26 cellular contexts compared by ENCODE assay signal in genomic region chr14:34208532-34208931, GRCh38.
"Had no signal": no experiment of that assay in that cellular context is flagged by ENCODE, and none has a peak within 500 bp of the region (broad histone marks: within the 10 kb centered on the region; RNA-seq: fewer than 3 reads in every experiment).

No MANE protein-coding gene starts in this region.

- ATAC-seq: esophagus mucosa, gastrocnemius medialis, heart right ventricle, left cardiac atrium, left lung, left ventricle myocardium superior, lower lobe of right lung, mucosa of descending colon had no signal

- H3K4me3 Mint-ChIP-seq: dendritic cell treated with granulocyte-macrophage colony-stimulating factor and Interleukin-4, amounts not matched to agents 40 ng/mL and 50 ng/mL, for 4 days; mesothelial cell of epicardium; naive B cell had no signal

- H3K27ac ChIP-seq: colonic mucosa, epithelial cell of prostate, esophagus squamous epithelium, gastrocnemius medialis, heart right ventricle, left lung, lower lobe of right lung had no signal

- H3K27me3 ChIP-seq: colonic mucosa, gastrocnemius medialis, heart right ventricle, left lung had no signal

- H3K4me1 Mint-ChIP-seq: mesothelial cell of epicardium, naive B cell had no signal

- H3K27ac Mint-ChIP-seq: dendritic cell treated with granulocyte-macrophage colony-stimulating factor and Interleukin-4, amounts not matched to agents 40 ng/mL and 50 ng/mL, for 4 days; mesothelial cell of epicardium; naive B cell had no signal

- DNase-seq: colonic mucosa; cortex of kidney; effector memory CD4-positive, alpha-beta T cell; erythroblast; esophagus squamous epithelium; foreskin fibroblast; foreskin melanocyte; gastrocnemius medialis; glutamatergic neuron; head of caudate nucleus; heart right ventricle; hippocampal formation; left cardiac atrium; left lung; left ventricle myocardium superior; lower lobe of right lung; mesenchymal stem cell; mucosa of descending colon; naive B cell had no signal

- H3K9me3 ChIP-seq: colonic mucosa, esophagus squamous epithelium, gastrocnemius medialis, heart right ventricle, left lung, lower lobe of right lung, mucosa of descending colon had no signal

- H3K4me3 ChIP-seq: colonic mucosa, esophagus squamous epithelium, gastrocnemius medialis, heart right ventricle, left lung, lower lobe of right lung, mucosa of descending colon had no signal

- H3K36me3 Mint-ChIP-seq: mesothelial cell of epicardium had no signal

- FAIRE-seq: endometrium, islet of Langerhans, keratinocyte had no signal

- H3K4me1 ChIP-seq: colonic mucosa, gastrocnemius medialis, heart right ventricle, left lung, lower lobe of right lung had no signal

- H3K36me3 ChIP-seq: colonic mucosa, esophagus squamous epithelium, gastrocnemius medialis, heart right ventricle, left lung, lower lobe of right lung had no signal
